Comparison of ENCODE assay signal across 40 cellular contexts in genomic region chr5:178191661-178192060, GRCh38. TPM values are rescaled to one million over a fixed set of nuclear protein-coding genes. Genes with fewer than 3 reads are reported as not detected.
"Had no signal": no experiment of that assay in that cellular context is flagged by ENCODE, and none has a peak within 500 bp of the region (broad histone marks: within the 10 kb centered on the region; RNA-seq: fewer than 3 reads in every experiment).

No MANE protein-coding gene starts in this region.

- DNase-seq: activated CD4-positive, alpha-beta memory T cell treated with anti-CD3 and anti-CD28 coated beads, Interleukin-2, amount 10 ng/mL, durations not matched to agents 7 days and 5 days; activated CD4-positive, alpha-beta T cell treated with anti-CD3 and anti-CD28 coated beads for 4 hours; activated CD4-positive, alpha-beta T cell treated with anti-CD3 and anti-CD28 coated beads, Interleukin-2, amount 10 ng/mL, durations not matched to agents 24 days and 14 days; activated CD4-positive, alpha-beta T cell treated with anti-CD3 and anti-CD28 coated beads, Interleukin-2, amount 50 U/mL, for 1 hour; activated CD4-positive, alpha-beta T cell treated with anti-CD3 and anti-CD28 coated beads, Interleukin-2, amount 50 U/mL, for 4 hours; activated CD4-positive, CD25-positive, alpha-beta regulatory T cell; activated CD8-positive, alpha-beta memory T cell treated with anti-CD3 and anti-CD28 coated beads for 24 hours; activated CD8-positive, alpha-beta memory T cell treated with anti-CD3 and anti-CD28 coated beads, Interleukin-2, amount 10 ng/mL, durations not matched to agents 7 days and 5 days; activated CD8-positive, alpha-beta memory T cell treated with anti-CD3 and anti-CD28 coated beads, Interleukin-2, amount 50 U/mL, for 48 hours; activated CD8-positive, alpha-beta T cell treated with anti-CD3 and anti-CD28 coated beads, Interleukin-2, amount 10 ng/mL, durations not matched to agents 7 days and 5 days; activated effector memory CD4-positive, alpha-beta T cell treated with Interleukin-2 at 50 U/mL for 16 hours; activated gamma-delta T cell; activated naive CD4-positive, alpha-beta T cell treated with anti-CD3 and anti-CD28 coated beads, Interleukin-2, amount 10 ng/mL, durations not matched to agents 7 days and 5 days; activated naive CD4-positive, alpha-beta T cell treated with Interleukin-2 at 50 U/mL for 16 hours; activated naive CD8-positive, alpha-beta T cell treated with anti-CD3 and anti-CD28 coated beads, Interleukin-2, amount 10 ng/mL, durations not matched to agents 7 days and 5 days; activated naive CD8-positive, alpha-beta T cell treated with anti-CD3 and anti-CD28 coated beads, Interleukin-2, amount 50 U/mL, for 24 hours; activated T-cell treated with anti-CD3 and anti-CD28 coated beads, Interleukin-2, amount 50 U/mL, for 24 hours; activated T-cell treated with anti-CD3 and anti-CD28 coated beads, Interleukin-2, amount 50 U/mL, for 48 hours; amygdala; anterior cingulate cortex; caudate nucleus; cerebellar nuclear complex; T-helper 1 cell; T-helper 2 cell; T-helper 9 cell had no signal

- H3K36me3 Mint-ChIP-seq: activated naive CD4-positive, alpha-beta T cell treated with anti-CD3 and anti-CD28 coated beads, Interleukin-2, amount 10 ng/mL, durations not matched to agents 7 days and 5 days; brain had no signal

- H3K4me3 ChIP-seq: ascending aorta, cardiac muscle cell had no signal

- H3K27ac ChIP-seq: ascending aorta, cardiac muscle cell, VCaP had no signal

- H3K27me3 Mint-ChIP-seq: central memory CD8-positive, alpha-beta T cell had no signal

- H3K4me1 ChIP-seq: ascending aorta had no signal

- ATAC-seq: activated CD4-positive, CD25-positive, alpha-beta regulatory T cell treated with anti-CD3 and anti-CD28 coated beads, Interleukin-2, amount 50 U/mL, for 24 hours; activated CD8-positive, alpha-beta memory T cell treated with anti-CD3 and anti-CD28 coated beads, Interleukin-2, amount 10 ng/mL, durations not matched to agents 7 days and 5 days; activated CD8-positive, alpha-beta T cell treated with anti-CD3 and anti-CD28 coated beads, Interleukin-2, amount 10 ng/mL, durations not matched to agents 7 days and 5 days; activated naive CD8-positive, alpha-beta T cell treated with anti-CD3 and anti-CD28 coated beads, Interleukin-2, amount 50 U/mL, for 24 hours had no signal

- FAIRE-seq: TTC549 had no signal

- H3K4me3 Mint-ChIP-seq: activated CD4-positive, alpha-beta memory T cell treated with anti-CD3 and anti-CD28 coated beads, Interleukin-2, amount 10 ng/mL, durations not matched to agents 7 days and 5 days; activated CD4-positive, alpha-beta T cell treated with anti-CD3 and anti-CD28 coated beads, Interleukin-2, amount 10 ng/mL, durations not matched to agents 24 days and 14 days; activated CD8-positive, alpha-beta memory T cell treated with anti-CD3 and anti-CD28 coated beads, Interleukin-2, amount 10 ng/mL, durations not matched to agents 7 days and 5 days; activated CD8-positive, alpha-beta T cell treated with anti-CD3 and anti-CD28 coated beads, Interleukin-2, amount 10 ng/mL, durations not matched to agents 7 days and 5 days; activated naive CD4-positive, alpha-beta T cell treated with anti-CD3 and anti-CD28 coated beads, Interleukin-2, amount 10 ng/mL, durations not matched to agents 7 days and 5 days; activated naive CD4-positive, alpha-beta T cell treated with anti-CD3 and anti-CD28 coated beads, Interleukin-2, amount 50 U/mL, for 24 hours; activated naive CD8-positive, alpha-beta T cell; activated naive CD8-positive, alpha-beta T cell treated with anti-CD3 and anti-CD28 coated beads, Interleukin-2, amount 10 ng/mL, durations not matched to agents 7 days and 5 days; activated naive CD8-positive, alpha-beta T cell treated with anti-CD3 and anti-CD28 coated beads, Interleukin-2, amount 50 U/mL, for 24 hours; activated T-cell treated with anti-CD3 and anti-CD28 coated beads, Interleukin-2, amount 50 U/mL, for 24 hours; brain; T-helper 1 cell treated with Interleukin-12 subunit alpha and Interleukin-12 subunit beta and Interleukin-4 antibody, amounts not matched to agents 30 μg/mL and 1 μg/mL, for 36 hours; T-helper 2 cell treated with Interferon-gamma antibody and Interleukin-4, amounts not matched to agents 5 μg/mL and 100 μg/mL, for 36 hours had no signal

- H3K36me3 ChIP-seq: ascending aorta, cardiac muscle cell had no signal

- H3K27me3 ChIP-seq: ascending aorta, cardiac muscle cell had no signal

- H3K9me3 Mint-ChIP-seq: activated CD4-positive, alpha-beta memory T cell treated with anti-CD3 and anti-CD28 coated beads, Interleukin-2, amount 10 ng/mL, durations not matched to agents 7 days and 5 days; activated CD4-positive, alpha-beta T cell treated with anti-CD3 and anti-CD28 coated beads, Interleukin-2, amount 10 ng/mL, durations not matched to agents 24 days and 14 days; activated naive CD4-positive, alpha-beta T cell treated with anti-CD3 and anti-CD28 coated beads, Interleukin-2, amount 10 ng/mL, durations not matched to agents 7 days and 5 days; activated naive CD4-positive, alpha-beta T cell treated with anti-CD3 and anti-CD28 coated beads, Interleukin-2, amount 50 U/mL, for 24 hours; activated naive CD8-positive, alpha-beta T cell treated with anti-CD3 and anti-CD28 coated beads, Interleukin-2, amount 10 ng/mL, durations not matched to agents 7 days and 5 days; activated naive CD8-positive, alpha-beta T cell treated with anti-CD3 and anti-CD28 coated beads, Interleukin-2, amount 50 U/mL, for 24 hours; activated T-cell treated with anti-CD3 and anti-CD28 coated beads, Interleukin-2, amount 50 U/mL, for 24 hours; activated T-helper 2 cell treated with anti-CD3 and anti-CD28 coated beads, Interferon-gamma antibody, Interleukin-2, Interleukin-4, amounts not matched to agents 10 μg/mL and 5 μg/mL and 100 μg/mL, durations not matched to agents 14 hours and 24 hours and 36 hours; central memory CD8-positive, alpha-beta T cell; T-helper 1 cell treated with Interleukin-12 subunit alpha and Interleukin-12 subunit beta and Interleukin-4 antibody, amounts not matched to agents 30 μg/mL and 1 μg/mL, for 36 hours; T-helper 2 cell treated with Interferon-gamma antibody and Interleukin-4, amounts not matched to agents 5 μg/mL and 100 μg/mL, for 36 hours had no signal

- H3K27ac Mint-ChIP-seq: activated CD4-positive, alpha-beta memory T cell treated with anti-CD3 and anti-CD28 coated beads, Interleukin-2, amount 10 ng/mL, durations not matched to agents 7 days and 5 days; activated CD4-positive, alpha-beta T cell treated with anti-CD3 and anti-CD28 coated beads, Interleukin-2, amount 10 ng/mL, durations not matched to agents 24 days and 14 days; activated CD8-positive, alpha-beta memory T cell treated with anti-CD3 and anti-CD28 coated beads, Interleukin-2, amount 10 ng/mL, durations not matched to agents 7 days and 5 days; activated CD8-positive, alpha-beta T cell treated with anti-CD3 and anti-CD28 coated beads, Interleukin-2, amount 10 ng/mL, durations not matched to agents 7 days and 5 days; activated naive CD4-positive, alpha-beta T cell treated with anti-CD3 and anti-CD28 coated beads, Interleukin-2, amount 10 ng/mL, durations not matched to agents 7 days and 5 days; activated naive CD4-positive, alpha-beta T cell treated with anti-CD3 and anti-CD28 coated beads, Interleukin-2, amount 50 U/mL, for 24 hours; activated naive CD8-positive, alpha-beta T cell; activated naive CD8-positive, alpha-beta T cell treated with anti-CD3 and anti-CD28 coated beads, Interleukin-2, amount 10 ng/mL, durations not matched to agents 7 days and 5 days; activated naive CD8-positive, alpha-beta T cell treated with anti-CD3 and anti-CD28 coated beads, Interleukin-2, amount 50 U/mL, for 24 hours; activated T-cell treated with anti-CD3 and anti-CD28 coated beads, Interleukin-2, amount 50 U/mL, for 24 hours; activated T-helper 2 cell treated with anti-CD3 and anti-CD28 coated beads, Interferon-gamma antibody, Interleukin-2, Interleukin-4, amounts not matched to agents 10 μg/mL and 5 μg/mL and 100 μg/mL, durations not matched to agents 14 hours and 24 hours and 36 hours; brain; T-helper 1 cell treated with Interleukin-12 subunit alpha and Interleukin-12 subunit beta and Interleukin-4 antibody, amounts not matched to agents 30 μg/mL and 1 μg/mL, for 36 hours; T-helper 2 cell treated with Interferon-gamma antibody and Interleukin-4, amounts not matched to agents 5 μg/mL and 100 μg/mL, for 36 hours had no signal

- H3K9me3 ChIP-seq: ascending aorta had no signal

RNA-seq across cellular contexts. Expression of gene GMCL2, which starts 4.5 kb away (rescaled TPM):
- total RNA-seq: activated CD4-positive, alpha-beta memory T cell treated with anti-CD3 and anti-CD28 coated beads, Interleukin-2, amount 10 ng/mL, durations not matched to agents 7 days and 5 days; activated CD4-positive, alpha-beta T cell treated with anti-CD3 and anti-CD28 coated beads, Interleukin-2, amount 10 ng/mL, durations not matched to agents 24 days and 14 days; activated CD8-positive, alpha-beta memory T cell treated with anti-CD3 and anti-CD28 coated beads, Interleukin-2, amount 10 ng/mL, durations not matched to agents 7 days and 5 days; activated CD8-positive, alpha-beta T cell treated with anti-CD3 and anti-CD28 coated beads, Interleukin-2, amount 10 ng/mL, durations not matched to agents 7 days and 5 days; activated naive CD8-positive, alpha-beta T cell treated with anti-CD3 and anti-CD28 coated beads, Interleukin-2, amount 10 ng/mL, durations not matched to agents 7 days and 5 days; activated T-helper 2 cell treated with anti-CD3 and anti-CD28 coated beads, Interferon-gamma antibody, Interleukin-2, Interleukin-4, amounts not matched to agents 10 μg/mL and 5 μg/mL and 100 μg/mL, durations not matched to agents 14 hours and 24 hours and 36 hours; ascending aorta; bronchial epithelial cell; cardiac muscle cell; chondrocyte had no signal
- polyA plus RNA-seq: adipose tissue, cardiac muscle cell had no signal
